ENCODE assay signal across 8 cellular contexts in genomic region chr9:23821400-23822181, GRCh38. TPM values are rescaled to one million over a fixed set of nuclear protein-coding genes. Genes with fewer than 3 reads are reported as not detected.
DNase-seq lines count a peak whose midpoint lies in the region; ATAC-seq, FAIRE-seq and TF ChIP-seq lines count a peak whose summit lies in the region.

No MANE protein-coding gene starts in this region.

- H3K4me2 ChIP-seq in endothelial cell of umbilical vein (ENCODE audit: insufficient read depth, low read length), result peak overlapping the region; percentile 54

- H3K4me1 ChIP-seq in endothelial cell of umbilical vein (ENCODE audit: control insufficient read depth, extremely low read depth, insufficient read depth, low read length), result peaks cover 6% of the 10 kb centered on the region

- intact Hi-C loops in endothelial cell of umbilical vein (cut with micrococcal nuclease), result loop anchor here (2.0 to 10.0 kb wide), 3 partner anchors 137 to 777 kb away; no protein-coding TSS in a partner anchor

- no TSS peak for BruUV-seq in endothelial cell of umbilical vein (replicated peaks; lab: Mats Ljungman, UMichigan)

- peak overlapping the region; percentile 67 for H2AFZ ChIP-seq in endothelial cell of umbilical vein (ENCODE audit: low read depth, low read length)

- H3K9me1 ChIP-seq in endothelial cell of umbilical vein (replicated peaks; ENCODE audit: control insufficient read depth, extremely low read depth, insufficient read depth, low read length), result no peaks in the 10 kb centered on the region

- H3K9ac ChIP-seq in endothelial cell of umbilical vein (replicated peaks; ENCODE audit: extremely low read depth, insufficient read depth, low read length), result no peak overlapping the region

- dilution Hi-C loops in endothelial cell of umbilical vein (cut with MboI; ENCODE audit: extremely low pct_ligation_motif_present, low sequenced_read_pairs), result no loop called here

- no peaks in the 10 kb centered on the region for H4K20me1 ChIP-seq in endothelial cell of umbilical vein (replicated peaks; ENCODE audit: control insufficient read depth, extremely low read depth, insufficient read depth, low read length)

- DNase-seq in D341Med (ENCODE audit: low spot score), result peak; percentile 81
- DNase-seq in NCI-H446 (lab: John Stamatoyannopoulos, UW), result peak; percentile 70 to 92
- DNase-seq in endothelial cell of umbilical vein (ENCODE audit: low read depth, low spot score), result peak; percentile 17
- peak; percentile 40 for DNase-seq in occipital lobe (lab: John Stamatoyannopoulos, UW)
- no peak for DNase-seq in T-helper 1 cell
- no peak for DNase-seq in effector CD8-positive, alpha-beta T cell (lab: John Stamatoyannopoulos, UW)

- POLR2A ChIA-PET in endothelial cell of umbilical vein (lab: Charles Lee), result no interaction called here

- H3K9me3 ChIP-seq in endothelial cell of umbilical vein (replicated peaks; ENCODE audit: control insufficient read depth, insufficient read depth, low read length), result no peaks in the 10 kb centered on the region

- no peak overlapping the region for H3K27ac ChIP-seq in endothelial cell of umbilical vein (ENCODE audit: insufficient read depth, low read depth, low read length)

- TF ChIP-seq CTCF in endothelial cell of umbilical vein (IDR thresholded peaks at IDR 0.05; ENCODE audit: extremely low read depth in 1 of 2, insufficient read depth in 1 of 2, low read depth in 1 of 2, low read length in 2 of 2), result no peak

- peaks cover 40 to 59% of the 10 kb centered on the region in 2 experiments for H3K27me3 ChIP-seq in endothelial cell of umbilical vein (ENCODE audit: control insufficient read depth in 2 of 2, insufficient read depth in 2 of 2, low read length in 2 of 2)

- no peaks in the 10 kb centered on the region for H3K79me2 ChIP-seq in endothelial cell of umbilical vein (ENCODE audit: control insufficient read depth, insufficient read depth, low read length)

- no peaks in the 10 kb centered on the region for H3K36me3 ChIP-seq in endothelial cell of umbilical vein (ENCODE audit: control insufficient read depth in 2 of 2, extremely low read depth in 1 of 2, insufficient read depth in 2 of 2, low read length in 2 of 2)

- ATAC-seq in HG02610 (IDR thresholded peaks at IDR 0.05; ENCODE audit: unreplicated experiment) (no peak), GM21381 (IDR thresholded peaks at IDR 0.05; ENCODE audit: unreplicated experiment) (no peak)

- TF ChIP-seq POLR2A in endothelial cell of umbilical vein (IDR thresholded peaks at IDR 0.05; ENCODE audit: low read depth, low read length), result no peak

- CTCF ChIA-PET in endothelial cell of umbilical vein (lab: Charles Lee), result no interaction called here

- peak; percentile 12 for FAIRE-seq in endothelial cell of umbilical vein (lab: Jason Lieb, UNC)

- H3K4me3 ChIP-seq in endothelial cell of umbilical vein (replicated peaks in 1 of 3; ENCODE audit: insufficient read depth in 1 of 3, low read depth in 1 of 3, low read length in 3 of 3), result peak overlapping the region in 2 of 3 experiments; percentile 5 to 34

TF ChIP-seq in endothelial cell of umbilical vein, 7 proteins besides CTCF, POLR2A, EP300 and RAD21:
- TF ChIP-seq GATA2 (IDR thresholded peaks at IDR 0.05; ENCODE audit: insufficient read depth, insufficient read length, low read depth, low read length) (no peak), EZH2 (IDR thresholded peaks at IDR 0.05; ENCODE audit: borderline replicate concordance, low read depth, low read length, severe bottlenecking) (no peak), POLR2AphosphoS5 (IDR thresholded peaks at IDR 0.05; ENCODE audit: insufficient read depth, low read depth, low read length) (no peak), FOS (IDR thresholded peaks at IDR 0.05; ENCODE audit: borderline replicate concordance, insufficient read depth, low read length) (no peak), MYC (IDR thresholded peaks at IDR 0.05; ENCODE audit: low read depth, low read length) (no peak), JUN (IDR thresholded peaks at IDR 0.05; ENCODE audit: borderline replicate concordance, insufficient read depth, insufficient read length, low read depth) (no peak), MAX (IDR thresholded peaks at IDR 0.05; ENCODE audit: insufficient read depth, insufficient read length) (no peak)

RNA-seq across cellular contexts. Expression of gene ELAVL2, which starts 4.4 kb away (rescaled TPM):
- total RNA-seq in endothelial cell of umbilical vein, result 0.18 and 0.20 TPM in 2 replicates
- 0.03 and 0.06 TPM in 2 replicates for polyA plus RNA-seq in endothelial cell of umbilical vein
- polyA plus RNA-seq in endothelial cell of umbilical vein (2011; cell fraction: cytosol; rRNA removed), result 0.01 and 0.08 TPM in 2 replicates
- polyA plus RNA-seq in endothelial cell of umbilical vein (2011; cell fraction: nucleus; rRNA removed), result 0.11 and 0.31 TPM in 2 replicates
- polyA plus RNA-seq in endothelial cell of umbilical vein (2012), result 0.10 and 0.23 TPM in 2 replicates
- polyA minus RNA-seq in endothelial cell of umbilical vein, result 0.07 and 0.15 TPM in 2 replicates
- not detected for polyA minus RNA-seq in endothelial cell of umbilical vein (2011; cell fraction: cytosol; rRNA and poly(A)+ RNA removed)
- polyA minus RNA-seq in endothelial cell of umbilical vein (2011; cell fraction: nucleus; rRNA and poly(A)+ RNA removed), result 0.38 and 1.9 TPM in 2 replicates
- 297 TPM for total RNA-seq in occipital lobe

Comparison
In these comparisons a context has a peak if more than half of its experiments do, and no peak if none do; other contexts are left out.
1. DNase-seq: peak in D341Med (single experiment), NCI-H446 (2 of 2), endothelial cell of umbilical vein (single experiment) and occipital lobe (single experiment); none in T-helper 1 cell (0 of 5) and effector CD8-positive, alpha-beta T cell (single experiment).
2. RNA of gene ELAVL2, which starts 4.4 kb away (total RNA-seq): 297 TPM in occipital lobe (single experiment); 0.18 to 0.20 TPM in endothelial cell of umbilical vein; every median in the first group is over 100 times any median in the second.